Comparison of ENCODE assay signal across 7 cellular contexts in the genomic region with DNA sequence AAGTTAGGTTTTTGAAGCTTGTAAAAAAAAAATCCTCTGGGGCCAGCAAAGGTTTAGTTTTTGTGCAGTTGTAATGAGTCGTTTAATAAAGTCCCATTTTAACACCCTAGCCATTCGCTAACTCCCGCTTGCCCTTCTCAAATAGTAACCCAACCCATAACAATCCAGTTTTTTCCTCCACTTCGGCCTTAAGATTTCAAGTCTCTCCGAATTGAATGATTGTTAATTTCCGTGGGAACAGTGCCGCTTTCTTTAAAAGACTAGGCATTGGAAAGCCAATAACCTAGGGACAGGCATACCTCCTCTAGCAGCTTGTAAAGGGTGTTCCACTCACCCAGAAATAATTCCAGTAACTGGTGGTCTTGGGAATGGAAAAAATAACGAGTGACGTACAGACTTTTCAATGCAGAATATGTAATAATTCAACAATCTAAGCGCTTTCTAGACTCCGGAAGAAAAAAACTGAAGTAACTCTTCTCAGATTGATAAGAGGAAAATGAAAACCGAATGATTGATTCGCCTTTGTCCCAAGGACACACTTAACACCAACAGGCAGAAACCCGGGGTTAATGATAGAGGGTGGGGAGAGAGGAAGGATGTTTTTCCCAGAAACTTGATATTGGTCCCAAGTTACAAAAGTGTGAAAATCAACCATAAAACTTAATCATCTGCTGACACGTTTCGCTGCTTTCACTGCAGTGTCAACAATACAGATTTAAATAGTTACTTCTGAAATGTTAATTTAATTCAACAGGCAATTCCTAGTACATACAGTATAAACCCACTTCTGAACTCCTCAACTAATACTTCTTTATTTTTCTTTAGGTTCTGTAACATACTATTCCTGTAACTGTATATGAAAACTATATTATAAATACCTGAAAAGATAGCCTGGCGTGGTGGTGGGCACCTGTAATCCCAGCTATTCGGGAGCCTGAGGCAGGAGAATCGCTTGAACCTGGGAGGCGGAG. TPM values are rescaled to one million over a fixed set of nuclear protein-coding genes. Genes with fewer than 3 reads are reported as not detected.
DNase-seq lines count a peak whose midpoint lies in the region; ATAC-seq, FAIRE-seq and TF ChIP-seq lines count a peak whose summit lies in the region.

No MANE protein-coding gene starts in this region.

- no peak for DNase-seq in H7
- peak in 1 of 2 experiments; percentile 25 for DNase-seq in SJCRH30
- peak; percentile 30 for DNase-seq in fibroblast of villous mesenchyme (ENCODE audit: low read depth)
- DNase-seq in sigmoid colon = no peak
- DNase-seq in RCC 7860 (ENCODE audit: low spot score) = no peak
- no peak for DNase-seq in stimulated activated CD4-positive, alpha-beta T cell treated with anti-CD3 and anti-CD28 coated beads, Interleukin-12 subunit alpha, Interleukin-12 subunit beta, amount 100 ng/mL, for 4 hours

- 27 to 61% methylated on average over 20 of the region's 20 CpGs for WGBS in sigmoid colon, 2 donors

- no peaks in the 10 kb centered on the region for H3K36me3 ChIP-seq in H7 (replicated peaks; ENCODE audit: control insufficient read depth, insufficient read depth, low read length)
- H3K36me3 ChIP-seq in SJCRH30 = no peaks in the 10 kb centered on the region
- H3K36me3 ChIP-seq in sigmoid colon = no peaks in the 10 kb centered on the region

- H3K4me1 ChIP-seq in SJCRH30 (peaks cover 14% of the 10 kb centered on the region), sigmoid colon (peaks cover 0 to 14% (median 0%) of the 10 kb centered on the region in 4 donors)

- no peaks in the 10 kb centered on the region for H3K27me3 ChIP-seq in H7 (ENCODE audit: control insufficient read depth, insufficient read depth, low read length)
- H3K27me3 ChIP-seq in SJCRH30 = no peaks in the 10 kb centered on the region
- H3K27me3 ChIP-seq in sigmoid colon = no peaks in the 10 kb centered on the region

- ATAC-seq in HG02763 (IDR thresholded peaks at IDR 0.05; ENCODE audit: unreplicated experiment) = no peak

- no peak for FAIRE-seq in RCC 7860 (lab: Jason Lieb, UNC)

- TF ChIP-seq POLR2A in sigmoid colon (IDR thresholded peaks at IDR 0.05) = no peak

- TF ChIP-seq CTCF in fibroblast of villous mesenchyme (IDR thresholded peaks at IDR 0.05; ENCODE audit: insufficient read depth, low read depth, low read length) (no peak), sigmoid colon (IDR thresholded peaks at IDR 0.05) (no peak)

- H3K4me3 ChIP-seq in H7 (ENCODE audit: insufficient read depth, low read depth, low read length) (peak overlapping the region; percentile 55), SJCRH30 (peak overlapping the region; percentile 82), fibroblast of villous mesenchyme (ENCODE audit: low read depth, low read length) (peak overlapping the region; percentile 65), sigmoid colon (peak overlapping the region; percentile 71 to 88 (median 75))

- TF ChIP-seq EP300 in sigmoid colon (IDR thresholded peaks at IDR 0.05) = no peak

- no peak overlapping the region for H3K27ac ChIP-seq in SJCRH30
- H3K27ac ChIP-seq in sigmoid colon = peak overlapping the region; percentile 90 to 96 (median 94)

- intact Hi-C loops in sigmoid colon (cut with DNase I) = loop anchor here (5.0 kb wide), 2 partner anchors 330 to 400 kb away; partner anchors contain the start of genes AMN1 and ETFBKMT

- no peaks in the 10 kb centered on the region for H3K9me3 ChIP-seq in SJCRH30 (replicated peaks)
- H3K9me3 ChIP-seq in sigmoid colon = no peaks in the 10 kb centered on the region

RNA-seq across cellular contexts. Expression of gene SINHCAF, which starts 1.0 kb away (rescaled TPM):
- total RNA-seq in H7 (2014; rRNA removed; shearing (Covaris generic)) = 265 and 349 TPM in 2 replicates
- total RNA-seq in SJCRH30 (2014; rRNA removed; shearing (Covaris generic)) = 87.6 and 105 TPM in 2 replicates
- total RNA-seq in fibroblast of villous mesenchyme (28.3 and 39.3 TPM in 2 replicates), sigmoid colon (10 to 100 TPM; 38.2 to 68.4 (median 51.8) TPM)
- 10 to 100 TPM; 31.1 to 53.9 (median 51.7) TPM for polyA plus RNA-seq in sigmoid colon
